ENCODE assay signal across 16 cellular contexts in genomic region chr12:76943004-76943403, GRCh38.
A peak's percentile ranks its signal among the peaks of the same experiment; 100 is the strongest.
DNase-seq lines count a peak whose midpoint lies in the region; ATAC-seq, FAIRE-seq and TF ChIP-seq lines count a peak whose summit lies in the region.
"Had no signal": no experiment of that assay in that cellular context is flagged by ENCODE, and none has a peak within 500 bp of the region (broad histone marks: within the 10 kb centered on the region; RNA-seq: fewer than 3 reads in every experiment).

No MANE protein-coding gene starts in this region.

- H4K91ac ChIP-seq in IMR-90 (ENCODE audit: insufficient read depth, low read depth, low read length) (peak overlapping the region; percentile 88), H1 (replicated peaks; ENCODE audit: insufficient read length, low read length) (no peak overlapping the region)

- H3K4me2 ChIP-seq in IMR-90 (ENCODE audit: low read depth, low read length) (peak overlapping the region; percentile 41; the same call in 1 of the 2 replicates), H1 (ENCODE audit: insufficient read depth in 1 of 2, low read depth in 2 of 2, low read length in 2 of 2) (no peak overlapping the region)
- H3K4me2 ChIP-seq: BLaER1, KMS-11 had no signal

- TF ChIP-seq CTCF in IMR-90 (conservative IDR thresholded peaks at IDR 0.05; ENCODE audit: low read depth, low read length) (no peak), H1 (IDR thresholded peaks at IDR 0.05; ENCODE audit: control extremely low read depth in 1 of 3, insufficient read depth in 1 of 3, low read depth in 1 of 3, low read length in 3 of 3) (no peak), prostate gland (IDR thresholded peaks at IDR 0.05) (no peak), heart left ventricle (IDR thresholded peaks at IDR 0.05) (no peak)

- H2BK20ac ChIP-seq in IMR-90 (ENCODE audit: low read depth, low read length) (peak overlapping the region; percentile 54), H1 (ENCODE audit: low read length) (no peak overlapping the region)

- H3K27ac ChIP-seq in IMR-90 (ENCODE audit: insufficient read depth, low read length) = peak overlapping the region; percentile 62
- no peak overlapping the region for H3K27ac ChIP-seq in H1 (ENCODE audit: low read depth, low read length)
- no peak overlapping the region for H3K27ac ChIP-seq in prostate gland
- no peak overlapping the region for H3K27ac ChIP-seq in heart left ventricle
- H3K27ac ChIP-seq: BLaER1, KMS-11, Peyer's patch had no signal

- dilution Hi-C loops in IMR-90 (cut with HindIII; ENCODE audit: low sequenced_read_pairs, unreplicated experiment) = no loop called here

- no peaks in the 10 kb centered on the region for H3K79me2 ChIP-seq in H1 (ENCODE audit: control insufficient read depth in 1 of 2, insufficient read depth in 2 of 2, low read length in 2 of 2)

- peaks cover 4% of the 10 kb centered on the region; the same call in 1 of the 2 replicates for H3K9me1 ChIP-seq in IMR-90 (ENCODE audit: insufficient read depth, low read length)

- no peak overlapping the region for H3K4me3 ChIP-seq in IMR-90 (ENCODE audit: insufficient read depth, low read depth, low read length)
- H3K4me3 ChIP-seq in H1 (ENCODE audit: extremely low read depth in 1 of 4, insufficient read depth in 2 of 4, low read depth in 3 of 4, low read length in 4 of 4) = no peak overlapping the region
- no peak overlapping the region for H3K4me3 ChIP-seq in prostate gland
- no peak overlapping the region for H3K4me3 ChIP-seq in heart left ventricle
- H3K4me3 ChIP-seq: BLaER1, Peyer's patch had no signal

- H4K8ac ChIP-seq in IMR-90 (ENCODE audit: low read depth in 2 of 2, low read length in 2 of 2) (peak overlapping the region in 1 of 2 experiments; percentile 56; a peak in 3 of 4 replicates), H1 (ENCODE audit: extremely low read depth, insufficient read depth, low read length) (peak overlapping the region; percentile 51; the same call in 1 of the 2 replicates)

- H3K27me3 ChIP-seq in IMR-90 (ENCODE audit: control insufficient read depth, insufficient read depth, low read length) = no peaks in the 10 kb centered on the region
- peaks cover 0 to 1% (median 0%) of the 10 kb centered on the region in 4 experiments; a peak in 1 of 7 replicates for H3K27me3 ChIP-seq in H1 (replicated peaks in 1 of 4; ENCODE audit: control insufficient read depth in 3 of 4, extremely low read depth in 1 of 4, insufficient read depth in 3 of 4, low read length in 3 of 4)
- H3K27me3 ChIP-seq in prostate gland (replicated peaks; ENCODE audit: insufficient read depth) = no peaks in the 10 kb centered on the region
- no peaks in the 10 kb centered on the region for H3K27me3 ChIP-seq in heart left ventricle
- H3K27me3 ChIP-seq: BLaER1, Peyer's patch had no signal

- BruUV-seq in IMR-90 (replicated peaks; lab: Mats Ljungman, UMichigan) = no TSS peak

- H2BK15ac ChIP-seq in IMR-90 (ENCODE audit: low read depth, low read length) (peak overlapping the region; percentile 80; the same call in 2 of the 3 replicates), H1 (ENCODE audit: low read length) (no peak overlapping the region)

- H3K36me3 ChIP-seq in IMR-90 (ENCODE audit: control insufficient read depth, insufficient read depth, low read length) = no peaks in the 10 kb centered on the region
- no peaks in the 10 kb centered on the region for H3K36me3 ChIP-seq in H1 (ENCODE audit: control insufficient read depth in 2 of 4, insufficient read depth in 4 of 4, low read length in 3 of 4)
- H3K36me3 ChIP-seq in prostate gland = no peaks in the 10 kb centered on the region
- H3K36me3 ChIP-seq in heart left ventricle = no peaks in the 10 kb centered on the region
- H3K36me3 ChIP-seq: BLaER1, Peyer's patch had no signal

- H3K4ac ChIP-seq in IMR-90 (ENCODE audit: low read depth, low read length) (peak overlapping the region; percentile 84), H1 (replicated peaks; ENCODE audit: insufficient read length, low read depth, low read length) (no peak overlapping the region)

- in situ Hi-C loops in IMR-90 (cut with MboI; ENCODE audit: low sequenced_read_pairs) = no loop called here

- intact Hi-C loops in IMR-90 (cut with micrococcal nuclease) = no loop called here
- intact Hi-C loops in prostate gland (cut with DNase I) = no loop called here
- intact Hi-C loops in heart left ventricle (cut with DNase I) = no loop called here

- H4K5ac ChIP-seq in IMR-90 (ENCODE audit: low read depth, low read length) (peak overlapping the region; percentile 24; the same call in 1 of the 2 replicates), H1 (ENCODE audit: insufficient read length, low read depth, low read length) (no peak overlapping the region)

- H3K23ac ChIP-seq in IMR-90 (ENCODE audit: low read depth, low read length) (peak overlapping the region; percentile 50), H1 (ENCODE audit: insufficient read length) (no peak overlapping the region)

- no peaks in the 10 kb centered on the region for H4K20me1 ChIP-seq in IMR-90 (ENCODE audit: insufficient read depth, low read length)
- no peaks in the 10 kb centered on the region for H4K20me1 ChIP-seq in H1 (replicated peaks in 1 of 2; ENCODE audit: control insufficient read depth in 1 of 2, insufficient read depth in 2 of 2, low read length in 2 of 2)
- H4K20me1 ChIP-seq: BLaER1 had no signal

- TF ChIP-seq POLR2A in IMR-90 (IDR thresholded peaks at IDR 0.05; ENCODE audit: low read depth, low read length) (no peak), H1 (IDR thresholded peaks at IDR 0.05; ENCODE audit: control extremely low read depth in 1 of 2, low read depth in 2 of 2, low read length in 2 of 2) (no peak), prostate gland (IDR thresholded peaks at IDR 0.05) (no peak), heart left ventricle (IDR thresholded peaks at IDR 0.05) (no peak)

- H3K4me1 ChIP-seq in IMR-90 (ENCODE audit: control insufficient read depth, insufficient read depth, low read length) = peaks cover 12% of the 10 kb centered on the region
- no peaks in the 10 kb centered on the region for H3K4me1 ChIP-seq in H1 (replicated peaks in 1 of 4; ENCODE audit: control insufficient read depth in 3 of 4, insufficient read depth in 4 of 4, low read length in 3 of 4)
- no peaks in the 10 kb centered on the region for H3K4me1 ChIP-seq in prostate gland (replicated peaks)
- H3K4me1 ChIP-seq in heart left ventricle = no peaks in the 10 kb centered on the region
- H3K4me1 ChIP-seq: BLaER1, Peyer's patch had no signal

- peak overlapping the region; percentile 4 for H2AK9ac ChIP-seq in IMR-90 (replicated peaks; ENCODE audit: low read depth, low read length, poor library complexity)

- FAIRE-seq in H1 (lab: Jason Lieb, UNC) = no peak
- FAIRE-seq: GM12891 had no signal

- H2BK120ac ChIP-seq in IMR-90 (ENCODE audit: low read depth, low read length) (peak overlapping the region; percentile 81), H1 (replicated peaks; ENCODE audit: low read depth, low read length) (no peak overlapping the region)

- peak overlapping the region; percentile 64 for H2AFZ ChIP-seq in IMR-90 (replicated peaks; ENCODE audit: low read length, poor library complexity)
- no peak overlapping the region for H2AFZ ChIP-seq in H1 (ENCODE audit: low read length)

- 0 out of 2 replicates have a peak overlapping the region, but pooled peaks have one; percentile 14 for H3K56ac ChIP-seq in IMR-90 (ENCODE audit: extremely low read depth, insufficient read depth, low read length)
- H3K56ac ChIP-seq in H1 (replicated peaks; ENCODE audit: insufficient read length, low read depth, low read length) = no peak overlapping the region

- H2BK5ac ChIP-seq in IMR-90 (ENCODE audit: low read depth, low read length, poor library complexity, severe bottlenecking) = peak overlapping the region; percentile 72
- H2BK5ac ChIP-seq in H1 (ENCODE audit: low read depth, low read length) = no peak overlapping the region

- H3K9me3 ChIP-seq in IMR-90 (ENCODE audit: control insufficient read depth, insufficient read depth, low read length) = no peaks in the 10 kb centered on the region
- H3K9me3 ChIP-seq in H1 (ENCODE audit: insufficient read depth in 2 of 2, low read depth in 1 of 2, low read length in 1 of 2) = no peaks in the 10 kb centered on the region
- no peaks in the 10 kb centered on the region for H3K9me3 ChIP-seq in prostate gland
- no peaks in the 10 kb centered on the region for H3K9me3 ChIP-seq in heart left ventricle
- H3K9me3 ChIP-seq: BLaER1, Peyer's patch had no signal

- DNase-seq in AG20443 (ENCODE audit: low spot score) = peak; percentile 33
- DNase-seq in IMR-90 = no peak
- no peak for DNase-seq in H1 (ENCODE audit: low read depth in 1 of 2, low spot score in 2 of 2)
- peak; percentile 17 for DNase-seq in prostate gland (ENCODE audit: low spot score)
- no peak for DNase-seq in NCI-H748 treated with DMSO at 0.1 percent for 48 hours (lab: John Stamatoyannopoulos, UW)
- no peak for DNase-seq in heart left ventricle
- DNase-seq: ACHN, MM.1S, NCI-H1105, NCI-H1694 treated with DMSO at 0.1 percent for 48 hours, Peyer's patch, SHP77 had no signal

- H3K79me1 ChIP-seq in IMR-90 (ENCODE audit: low read depth in 1 of 2, low read length in 2 of 2) = no peaks in the 10 kb centered on the region
- no peaks in the 10 kb centered on the region; the same call in 1 of the 2 replicates for H3K79me1 ChIP-seq in H1 (ENCODE audit: low read depth, low read length)

- CTCF ChIA-PET in IMR-90 (lab: Yijun Ruan, JAX) (interaction anchor here (1.1 kb wide), 1 partner anchor 63 kb away, joined by 3 read pairs; no protein-coding TSS in a partner anchor), H1 (lab: Charles Lee; ENCODE audit: partially characterized antibody) (interaction anchor here (0.9 to 1.9 kb wide), 3 partner anchors 10 to 68 kb away, joined by 3 to 9 read pairs (median 5); no protein-coding TSS in a partner anchor)

- TF ChIP-seq RAD21 in IMR-90 (IDR thresholded peaks at IDR 0.05; ENCODE audit: low read length) = no peak
- TF ChIP-seq RAD21 in H1 (IDR thresholded peaks at IDR 0.05 in 1 of 2, conservative IDR thresholded peaks at IDR 0.05 in 1 of 2; ENCODE audit: low read depth in 2 of 2, low read length in 2 of 2) = no peak

- peak; percentile 28; the same call in 1 of the 2 replicates for ATAC-seq in IMR-90 (ENCODE audit: low read depth)
- no peak for ATAC-seq in GM21528 (IDR thresholded peaks at IDR 0.05; ENCODE audit: low FRiP score, unreplicated experiment)
- ATAC-seq in heart left ventricle = no peak

- peak overlapping the region; percentile 95 for H3K18ac ChIP-seq in IMR-90 (ENCODE audit: low read depth, low read length)
- no peak overlapping the region for H3K18ac ChIP-seq in H1 (ENCODE audit: extremely low read depth, low read length)

- H3K14ac ChIP-seq in IMR-90 (replicated peaks; ENCODE audit: low read depth, low read length) (peak overlapping the region; percentile 46), H1 (ENCODE audit: insufficient read length) (no peak overlapping the region)

- no peaks in the 10 kb centered on the region for H3K23me2 ChIP-seq in H1 (ENCODE audit: low read depth, low read length)

- peak overlapping the region; percentile 74 for H2AK5ac ChIP-seq in IMR-90 (ENCODE audit: low read depth, low read length)
- no peak overlapping the region for H2AK5ac ChIP-seq in H1 (ENCODE audit: low read depth, low read length)

- H3K9ac ChIP-seq in IMR-90 (ENCODE audit: low read depth, low read length) = no peak overlapping the region
- H3K9ac ChIP-seq in H1 (replicated peaks in 1 of 4; ENCODE audit: extremely low read depth in 1 of 4, low read depth in 3 of 4, low read length in 3 of 4) = no peak overlapping the region
- H3K9ac ChIP-seq: BLaER1, KMS-11 had no signal

- no peak overlapping the region for H2BK12ac ChIP-seq in H1 (ENCODE audit: low read depth, low read length)

- POLR2A ChIA-PET in IMR-90 (lab: Charles Lee; ENCODE audit: unreplicated experiment) = no interaction called here
- POLR2A ChIA-PET in H1 (lab: Charles Lee; ENCODE audit: partially characterized antibody) = no interaction called here

- no peak for TF ChIP-seq EP300 in H1 (IDR thresholded peaks at IDR 0.05; ENCODE audit: borderline replicate concordance in 1 of 2, low read depth in 2 of 2, low read length in 2 of 2)

Comparison
In these comparisons a context has a peak if more than half of its experiments do, and no peak if none do; other contexts are left out.
1. DNase-seq: peak in AG20443 (single experiment) and prostate gland (single experiment); none in IMR-90 (single experiment), H1 (0 of 2), NCI-H748 treated with DMSO at 0.1 percent for 48 hours (single experiment) and heart left ventricle (0 of 5).